ENCODE assay signal across 23 cellular contexts in genomic region chr16:8788578-8789172, GRCh38. TPM values are rescaled to one million over a fixed set of nuclear protein-coding genes. Genes with fewer than 3 reads are reported as not detected.
DNase-seq lines count a peak whose midpoint lies in the region; ATAC-seq, FAIRE-seq and TF ChIP-seq lines count a peak whose summit lies in the region.
"Had no signal": no experiment of that assay in that cellular context is flagged by ENCODE, and none has a peak within 500 bp of the region (broad histone marks: within the 10 kb centered on the region; RNA-seq: fewer than 3 reads in every experiment).

No MANE protein-coding gene starts in this region.

- H3K27ac ChIP-seq in hepatocyte (peak overlapping the region; percentile 2), right lobe of liver (peak overlapping the region in 2 of 3 donors; percentile 60 to 63), small intestine (ENCODE audit: low read depth in 1 of 2, low read length in 1 of 2) (peak overlapping the region in 1 of 2 donors; percentile 43), esophagus muscularis mucosa (replicated peaks in 1 of 4) (no peak overlapping the region)
- H3K27ac ChIP-seq: HL-60, KMS-11 had no signal

- 80% methylated on average over 8 of the region's 8 CpGs for WGBS in hepatocyte (ENCODE audit: low lambda C conversion rate, missing lambda C conversion rate)
- 31% methylated on average over 6 of the region's 8 CpGs for WGBS in right lobe of liver (ENCODE audit: insufficient coverage, low coverage, low lambda C conversion rate, missing lambda C conversion rate)
- WGBS in small intestine, 3 donors = 13 to 65% (median 42%) methylated on average over 8 of the region's 8 CpGs
- 76% methylated on average over 7 of the region's 8 CpGs for WGBS in esophagus muscularis mucosa

- H3K9me2 ChIP-seq in hepatocyte (replicated peaks; ENCODE audit: insufficient read depth) = no peaks in the 10 kb centered on the region

- no peaks in the 10 kb centered on the region for H4K20me1 ChIP-seq in hepatocyte (ENCODE audit: insufficient read depth, poor library complexity, severe bottlenecking)

- intact Hi-C loops in right lobe of liver (cut with DNase I) (loop anchor here (10.0 kb wide), 1 partner anchor 124 kb away; no protein-coding TSS in a partner anchor), esophagus muscularis mucosa (cut with DNase I) (no loop called here)

- ATAC-seq in right lobe of liver = peak; percentile 77 to 86 (median 82)
- ATAC-seq: SK-N-SH treated with all-trans-retinoic acid at 6 μM for 48 hours had no signal

- FAIRE-seq in small intestine (lab: Jason Lieb, UNC) = no peak
- FAIRE-seq: A204.1 had no signal

- no peak for TF ChIP-seq CTCF in hepatocyte (IDR thresholded peaks at IDR 0.05; ENCODE audit: poor library complexity)
- no peak for TF ChIP-seq CTCF in right lobe of liver (IDR thresholded peaks at IDR 0.05)
- TF ChIP-seq CTCF in esophagus muscularis mucosa (IDR thresholded peaks at IDR 0.05) = no peak

- H3K4me3 ChIP-seq in hepatocyte = no peak overlapping the region
- H3K4me3 ChIP-seq in right lobe of liver = no peak overlapping the region
- H3K4me3 ChIP-seq in small intestine (ENCODE audit: low read depth in 1 of 2, low read length in 2 of 2) = no peak overlapping the region
- H3K4me3 ChIP-seq in esophagus muscularis mucosa = no peak overlapping the region
- H3K4me3 ChIP-seq: Peyer's patch had no signal

- H3K9me3 ChIP-seq in hepatocyte (ENCODE audit: low read depth) (no peaks in the 10 kb centered on the region), right lobe of liver (no peaks in the 10 kb centered on the region), small intestine (ENCODE audit: control insufficient read depth, low read depth) (no peaks in the 10 kb centered on the region), esophagus muscularis mucosa (no peaks in the 10 kb centered on the region)
- H3K9me3 ChIP-seq: Peyer's patch had no signal

- H2AFZ ChIP-seq in hepatocyte = no peak overlapping the region

- TF ChIP-seq POLR2A in right lobe of liver (IDR thresholded peaks at IDR 0.05) (no peak), esophagus muscularis mucosa (IDR thresholded peaks at IDR 0.05; ENCODE audit: low read depth) (no peak)

- H3K4me1 ChIP-seq in hepatocyte (ENCODE audit: insufficient read depth) = peaks cover 4% of the 10 kb centered on the region
- H3K4me1 ChIP-seq in right lobe of liver = peaks cover 0 to 21% (median 8%) of the 10 kb centered on the region in 4 donors
- peaks cover 0 to 3% of the 10 kb centered on the region in 2 donors for H3K4me1 ChIP-seq in small intestine (ENCODE audit: control insufficient read depth in 2 of 2, insufficient read depth in 1 of 2, low read depth in 1 of 2, low read length in 1 of 2)
- H3K4me1 ChIP-seq in esophagus muscularis mucosa = no peaks in the 10 kb centered on the region

- DNase-seq in LoVo (ENCODE audit: low spot score) (peak; percentile 33), hepatocyte (ENCODE audit: low spot score) (peak; percentile 62), right lobe of liver (peak in 1 of 3 donors; percentile 73), small intestine (peak; percentile 97), esophagus muscularis mucosa (ENCODE audit: extremely low spot score) (no peak), NCI-H2029 treated with DMSO at 0.1 percent for 48 hours (lab: John Stamatoyannopoulos, UW) (no peak)
- no peak for DNase-seq in stimulated activated CD4-positive, alpha-beta T cell treated with anti-CD3 and anti-CD28 coated beads, Interleukin-4, amount 100 ng/mL, for 4 hours
- DNase-seq: CD4-positive, CD25-positive, alpha-beta regulatory T cell; COR-L47; DMS79; H9; HFFc6; IMR-90; NCI-H1105; NCI-H2081 treated with DMSO at 0.1 percent for 48 hours; NCI-H2171 treated with DMSO at 0.1 percent for 48 hours; NCI-H524 treated with DMSO at 0.1 percent for 48 hours; NCI-H82 had no signal

- no peaks in the 10 kb centered on the region for H3K36me3 ChIP-seq in hepatocyte (replicated peaks; ENCODE audit: insufficient read depth, low read depth)
- no peaks in the 10 kb centered on the region for H3K36me3 ChIP-seq in right lobe of liver
- H3K36me3 ChIP-seq in small intestine (ENCODE audit: control insufficient read depth in 2 of 2, insufficient read depth in 2 of 2, low read length in 2 of 2) = no peaks in the 10 kb centered on the region
- H3K36me3 ChIP-seq in esophagus muscularis mucosa = peaks cover 0 to 5% (median 0%) of the 10 kb centered on the region in 4 donors
- H3K36me3 ChIP-seq: Peyer's patch had no signal

- H3K27me3 ChIP-seq in hepatocyte (no peaks in the 10 kb centered on the region), right lobe of liver (no peaks in the 10 kb centered on the region), small intestine (ENCODE audit: control insufficient read depth in 2 of 2, insufficient read depth in 2 of 2, low read length in 2 of 2) (no peaks in the 10 kb centered on the region), esophagus muscularis mucosa (no peaks in the 10 kb centered on the region)
- H3K27me3 ChIP-seq: Peyer's patch had no signal

- H3K4me2 ChIP-seq in hepatocyte = no peak overlapping the region
- H3K4me2 ChIP-seq: KMS-11 had no signal

- no peak for TF ChIP-seq EP300 in esophagus muscularis mucosa (IDR thresholded peaks at IDR 0.05)

- H3K79me2 ChIP-seq in hepatocyte = peaks cover 3% of the 10 kb centered on the region

RNA-seq across cellular contexts. Expression of gene TMEM186, which starts 8.8 kb away (rescaled TPM):
- total RNA-seq in hepatocyte (8.4 and 10.9 TPM in 2 replicates), right lobe of liver (1 to 10 TPM; 5.0 to 9.4 (median 6.9) TPM), esophagus muscularis mucosa (10 to 100 TPM in 2 of 4 donors, 1 to 10 TPM in 2; 7.9 to 12.2 (median 9.6) TPM)
- polyA plus RNA-seq in hepatocyte (18.7 and 20.4 TPM in 2 replicates), small intestine (10 to 100 TPM in 2 of 3 donors, 1 to 10 TPM in 1; 8.7 to 14.6 (median 11.3) TPM)

RNA-seq across cellular contexts. Expression of gene PMM2, which starts 9.0 kb away (rescaled TPM):
- total RNA-seq in hepatocyte = 28.9 and 31.3 TPM in 2 replicates
- 28.4 and 34.1 TPM in 2 replicates for polyA plus RNA-seq in hepatocyte
- total RNA-seq in right lobe of liver = 10 to 100 TPM; 18.6 to 47.8 (median 39.0) TPM
- 10 to 100 TPM; 21.1 to 48.1 (median 28.9) TPM for polyA plus RNA-seq in small intestine
- 10 to 100 TPM; 19.6 to 34.3 (median 23.5) TPM for total RNA-seq in esophagus muscularis mucosa

Comparison
In these comparisons a context has a peak if more than half of its experiments do, and no peak if none do; other contexts are left out.
1. DNase-seq: peak in LoVo (single experiment), hepatocyte (single experiment) and small intestine (single experiment); none in stimulated activated CD4-positive, alpha-beta T cell treated with anti-CD3 and anti-CD28 coated beads, Interleukin-4, amount 100 ng/mL, for 4 hours (0 of 2), esophagus muscularis mucosa (single experiment) and NCI-H2029 treated with DMSO at 0.1 percent for 48 hours (single experiment).
2. H3K27ac ChIP-seq: peak in hepatocyte (single experiment) and right lobe of liver (2 of 3); none in esophagus muscularis mucosa (0 of 4).